Comparison of ENCODE assay signal across 1 cellular context in the genomic region with DNA sequence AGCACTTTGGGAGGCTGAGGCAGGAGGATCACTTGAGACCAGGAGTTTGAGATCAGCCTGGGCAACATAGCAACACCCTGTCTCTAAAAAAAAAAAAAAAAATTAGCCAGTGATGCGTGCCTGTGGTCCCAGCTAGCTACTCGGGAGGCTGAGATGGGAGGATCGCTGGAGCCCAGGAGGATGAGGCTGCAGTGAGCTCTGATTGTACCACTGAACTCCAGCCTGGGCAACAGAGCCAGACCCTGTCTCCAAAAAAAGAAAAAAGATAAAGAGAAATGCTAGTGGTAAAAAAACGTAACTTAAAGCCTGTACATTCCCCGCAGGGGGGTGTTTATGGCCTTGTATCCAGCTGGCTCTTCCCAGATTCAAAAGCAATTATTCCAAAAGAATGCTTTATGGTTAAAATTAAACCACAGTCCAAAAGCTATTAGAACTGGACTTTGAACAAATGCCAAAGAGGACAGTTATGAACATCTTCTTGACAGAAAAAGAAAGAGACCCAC.
TF ChIP-seq lines count a peak whose summit lies in the region.

No MANE protein-coding gene starts in this region.

TF ChIP-seq in H1, 55 proteins besides CTCF, POLR2A, EP300 and RAD21:
- no peak for TF ChIP-seq MAX (IDR thresholded peaks at IDR 0.05)
- TF ChIP-seq KDM4A (IDR thresholded peaks at IDR 0.05; ENCODE audit: low read depth, low read length, severe bottlenecking): no peak
- TF ChIP-seq JUND (IDR thresholded peaks at IDR 0.05; ENCODE audit: low read length): no peak
- TF ChIP-seq, protein P1, sequence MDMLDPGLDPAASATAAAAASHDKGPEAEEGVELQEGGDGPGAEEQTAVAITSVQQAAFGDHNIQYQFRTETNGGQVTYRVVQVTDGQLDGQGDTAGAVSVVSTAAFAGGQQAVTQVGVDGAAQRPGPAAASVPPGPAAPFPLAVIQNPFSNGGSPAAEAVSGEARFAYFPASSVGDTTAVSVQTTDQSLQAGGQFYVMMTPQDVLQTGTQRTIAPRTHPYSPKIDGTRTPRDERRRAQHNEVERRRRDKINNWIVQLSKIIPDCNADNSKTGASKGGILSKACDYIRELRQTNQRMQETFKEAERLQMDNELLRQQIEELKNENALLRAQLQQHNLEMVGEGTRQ (IDR thresholded peaks at IDR 0.05; ENCODE audit: low read length): no peak
